ENCODE assay signal across 16 cellular contexts in the genomic region with DNA sequence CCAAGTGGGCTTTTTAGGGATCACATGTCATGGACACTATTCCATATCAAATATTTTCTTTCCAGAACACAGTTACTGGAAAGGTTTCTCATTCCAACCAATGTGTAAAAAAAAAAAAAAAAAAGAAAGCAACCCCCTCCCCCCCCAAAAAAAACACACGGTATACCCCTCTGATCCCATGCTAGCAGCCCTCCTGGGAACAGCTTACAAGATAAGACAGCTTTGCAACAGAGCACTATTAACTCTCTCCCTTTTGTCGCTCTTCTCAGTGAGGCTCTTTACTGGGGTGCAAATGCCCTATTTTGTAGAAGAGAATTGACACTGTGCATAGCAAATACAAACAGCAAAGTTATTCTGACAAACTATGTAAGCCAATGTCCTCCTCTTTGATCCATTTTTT.
"Had no signal": no experiment of that assay in that cellular context is flagged by ENCODE, and none has a peak within 500 bp of the region (broad histone marks: within the 10 kb centered on the region; RNA-seq: fewer than 3 reads in every experiment).

No MANE protein-coding gene starts in this region.

- DNase-seq: activated CD4-positive, alpha-beta memory T cell treated with anti-CD3 and anti-CD28 coated beads, Interleukin-2, amount 10 ng/mL, durations not matched to agents 7 days and 5 days; activated gamma-delta T cell treated with Interleukin-2 at 50 U/mL for 16 hours; activated naive CD8-positive, alpha-beta T cell treated with anti-CD3 and anti-CD28 coated beads, Interleukin-2, amount 10 ng/mL, durations not matched to agents 7 days and 5 days; activated T-cell treated with anti-CD3 and anti-CD28 coated beads, Interleukin-2, amount 50 U/mL, for 72 hours; central memory CD4-positive, alpha-beta T cell; hypothalamus; lower lobe of right lung; retina; spleen; stimulated activated CD4-positive, alpha-beta T cell treated with anti-CD3 and anti-CD28 coated beads, Interleukin-1b, Interleukin-23, amount 100 ng/mL, for 48 hours; T1000; upper lobe of right lung had no signal

- H3K4me1 ChIP-seq: lower lobe of right lung, spleen had no signal

- H3K4me3 Mint-ChIP-seq: activated CD4-positive, alpha-beta memory T cell treated with anti-CD3 and anti-CD28 coated beads, Interleukin-2, amount 10 ng/mL, durations not matched to agents 7 days and 5 days; activated naive CD8-positive, alpha-beta T cell treated with anti-CD3 and anti-CD28 coated beads, Interleukin-2, amount 10 ng/mL, durations not matched to agents 7 days and 5 days; activated T-cell treated with anti-CD3 and anti-CD28 coated beads, Interleukin-2, amount 50 U/mL, for 72 hours; dendritic cell treated with granulocyte-macrophage colony-stimulating factor and Interleukin-4, amounts not matched to agents 40 ng/mL and 50 ng/mL, for 4 days; natural killer cell treated with Interleukin-12 subunit alpha and Interleukin-12 subunit beta and Interleukin-15 and Interleukin-18, amount 100 ng/mL, for 72 hours; stimulated activated memory B cell treated with anti-CD40 and anti-IgM and Interleukin-4, amounts not matched to agents 10 μg/mL and 1 μg/mL and 100 μg/mL, for 72 hours had no signal

- H3K9me3 ChIP-seq: lower lobe of right lung, spleen, upper lobe of right lung had no signal

- ATAC-seq: activated T-cell treated with anti-CD3 and anti-CD28 coated beads, Interleukin-2, amount 50 U/mL, for 72 hours; lower lobe of right lung; natural killer cell treated with Interleukin-12 subunit alpha and Interleukin-12 subunit beta and Interleukin-15 and Interleukin-18, amount 100 ng/mL, for 72 hours; stimulated activated memory B cell treated with anti-CD40 and anti-IgM and Interleukin-4, amounts not matched to agents 10 μg/mL and 1 μg/mL and 100 μg/mL, for 72 hours; upper lobe of right lung had no signal

- H3K4me1 Mint-ChIP-seq: activated CD4-positive, alpha-beta memory T cell treated with anti-CD3 and anti-CD28 coated beads, Interleukin-2, amount 10 ng/mL, durations not matched to agents 7 days and 5 days; activated naive CD8-positive, alpha-beta T cell treated with anti-CD3 and anti-CD28 coated beads, Interleukin-2, amount 10 ng/mL, durations not matched to agents 7 days and 5 days; stimulated activated memory B cell treated with anti-CD40 and anti-IgM and Interleukin-4, amounts not matched to agents 10 μg/mL and 1 μg/mL and 100 μg/mL, for 72 hours had no signal

- H3K27ac Mint-ChIP-seq: activated CD4-positive, alpha-beta memory T cell treated with anti-CD3 and anti-CD28 coated beads, Interleukin-2, amount 10 ng/mL, durations not matched to agents 7 days and 5 days; activated naive CD8-positive, alpha-beta T cell treated with anti-CD3 and anti-CD28 coated beads, Interleukin-2, amount 10 ng/mL, durations not matched to agents 7 days and 5 days; activated T-cell treated with anti-CD3 and anti-CD28 coated beads, Interleukin-2, amount 50 U/mL, for 72 hours; dendritic cell treated with granulocyte-macrophage colony-stimulating factor and Interleukin-4, amounts not matched to agents 40 ng/mL and 50 ng/mL, for 4 days; natural killer cell treated with Interleukin-12 subunit alpha and Interleukin-12 subunit beta and Interleukin-15 and Interleukin-18, amount 100 ng/mL, for 72 hours; stimulated activated memory B cell treated with anti-CD40 and anti-IgM and Interleukin-4, amounts not matched to agents 10 μg/mL and 1 μg/mL and 100 μg/mL, for 72 hours had no signal

- H3K36me3 ChIP-seq: lower lobe of right lung, spleen, upper lobe of right lung had no signal

- H3K27me3 ChIP-seq: spleen, upper lobe of right lung had no signal

- H3K27ac ChIP-seq: lower lobe of right lung, spleen, upper lobe of right lung, VCaP had no signal

- H3K36me3 Mint-ChIP-seq: activated naive CD8-positive, alpha-beta T cell treated with anti-CD3 and anti-CD28 coated beads, Interleukin-2, amount 10 ng/mL, durations not matched to agents 7 days and 5 days; natural killer cell treated with Interleukin-12 subunit alpha and Interleukin-12 subunit beta and Interleukin-15 and Interleukin-18, amount 100 ng/mL, for 72 hours; stimulated activated memory B cell treated with anti-CD40 and anti-IgM and Interleukin-4, amounts not matched to agents 10 μg/mL and 1 μg/mL and 100 μg/mL, for 72 hours had no signal

- H3K4me3 ChIP-seq: lower lobe of right lung, spleen, upper lobe of right lung had no signal

- H3K9me3 Mint-ChIP-seq: activated CD4-positive, alpha-beta memory T cell treated with anti-CD3 and anti-CD28 coated beads, Interleukin-2, amount 10 ng/mL, durations not matched to agents 7 days and 5 days; activated naive CD8-positive, alpha-beta T cell treated with anti-CD3 and anti-CD28 coated beads, Interleukin-2, amount 10 ng/mL, durations not matched to agents 7 days and 5 days; activated T-cell treated with anti-CD3 and anti-CD28 coated beads, Interleukin-2, amount 50 U/mL, for 72 hours; dendritic cell treated with granulocyte-macrophage colony-stimulating factor and Interleukin-4, amounts not matched to agents 40 ng/mL and 50 ng/mL, for 4 days; stimulated activated memory B cell treated with anti-CD40 and anti-IgM and Interleukin-4, amounts not matched to agents 10 μg/mL and 1 μg/mL and 100 μg/mL, for 72 hours had no signal

- H3K27me3 Mint-ChIP-seq: activated CD4-positive, alpha-beta memory T cell treated with anti-CD3 and anti-CD28 coated beads, Interleukin-2, amount 10 ng/mL, durations not matched to agents 7 days and 5 days; dendritic cell treated with granulocyte-macrophage colony-stimulating factor and Interleukin-4, amounts not matched to agents 40 ng/mL and 50 ng/mL, for 4 days; stimulated activated memory B cell treated with anti-CD40 and anti-IgM and Interleukin-4, amounts not matched to agents 10 μg/mL and 1 μg/mL and 100 μg/mL, for 72 hours had no signal
